Comparison of ENCODE assay signal across 32 cellular contexts in genomic region chr2:114745700-114746099, GRCh38.
"Had no signal": no experiment of that assay in that cellular context is flagged by ENCODE, and none has a peak within 500 bp of the region (broad histone marks: within the 10 kb centered on the region; RNA-seq: fewer than 3 reads in every experiment).

No MANE protein-coding gene starts in this region.

- H3K27ac Mint-ChIP-seq: activated CD4-positive, alpha-beta memory T cell treated with anti-CD3 and anti-CD28 coated beads, Interleukin-2, amount 10 ng/mL, durations not matched to agents 7 days and 5 days; activated CD4-positive, alpha-beta T cell treated with anti-CD3 and anti-CD28 coated beads, Interleukin-2, amount 10 ng/mL, durations not matched to agents 7 days and 5 days; activated naive CD4-positive, alpha-beta T cell treated with anti-CD3 and anti-CD28 coated beads, Interleukin-2, amount 10 ng/mL, durations not matched to agents 7 days and 5 days; activated naive CD4-positive, alpha-beta T cell treated with anti-CD3 and anti-CD28 coated beads, Interleukin-2, amount 50 U/mL, for 72 hours; activated naive CD8-positive, alpha-beta T cell treated with anti-CD3 and anti-CD28 coated beads, Interleukin-2, amount 10 ng/mL, durations not matched to agents 7 days and 5 days; activated T-cell treated with anti-CD3 and anti-CD28 coated beads, Interleukin-2, amount 50 U/mL, for 24 hours; activated T-cell treated with anti-CD3 and anti-CD28 coated beads, Interleukin-2, amount 50 U/mL, for 72 hours; dendritic cell treated with granulocyte-macrophage colony-stimulating factor and Interleukin-4, amounts not matched to agents 40 ng/mL and 50 ng/mL, for 4 days; effector memory CD8-positive, alpha-beta T cell; WTC11 had no signal

- H3K4me3 Mint-ChIP-seq: activated CD4-positive, alpha-beta memory T cell treated with anti-CD3 and anti-CD28 coated beads, Interleukin-2, amount 10 ng/mL, durations not matched to agents 7 days and 5 days; activated CD4-positive, alpha-beta T cell treated with anti-CD3 and anti-CD28 coated beads, Interleukin-2, amount 10 ng/mL, durations not matched to agents 7 days and 5 days; activated naive CD4-positive, alpha-beta T cell treated with anti-CD3 and anti-CD28 coated beads, Interleukin-2, amount 10 ng/mL, durations not matched to agents 7 days and 5 days; activated naive CD8-positive, alpha-beta T cell treated with anti-CD3 and anti-CD28 coated beads, Interleukin-2, amount 10 ng/mL, durations not matched to agents 7 days and 5 days; activated T-cell treated with anti-CD3 and anti-CD28 coated beads, Interleukin-2, amount 50 U/mL, for 24 hours; activated T-cell treated with anti-CD3 and anti-CD28 coated beads, Interleukin-2, amount 50 U/mL, for 72 hours; central memory CD8-positive, alpha-beta T cell; dendritic cell treated with granulocyte-macrophage colony-stimulating factor and Interleukin-4, amounts not matched to agents 40 ng/mL and 50 ng/mL, for 4 days; effector memory CD8-positive, alpha-beta T cell; WTC11 had no signal

- ATAC-seq: activated naive CD4-positive, alpha-beta T cell treated with anti-CD3 and anti-CD28 coated beads, Interleukin-2, amount 50 U/mL, for 72 hours; activated T-cell treated with anti-CD3 and anti-CD28 coated beads, Interleukin-2, amount 50 U/mL, for 72 hours; effector memory CD8-positive, alpha-beta T cell; foreskin keratinocyte; gastrocnemius medialis; heart left ventricle; WTC11 had no signal

- H3K27ac ChIP-seq: brain microvascular endothelial cell, coronary artery, dorsolateral prefrontal cortex, esophagus muscularis mucosa, foreskin keratinocyte, gastrocnemius medialis, heart left ventricle, VCaP had no signal

- H3K4me3 ChIP-seq: coronary artery, dorsolateral prefrontal cortex, esophagus muscularis mucosa, gastrocnemius medialis, heart left ventricle had no signal

- H3K9me3 ChIP-seq: esophagus muscularis mucosa, gastrocnemius medialis, heart left ventricle had no signal

- DNase-seq: activated CD4-positive, alpha-beta memory T cell treated with anti-CD3 and anti-CD28 coated beads, Interleukin-2, amount 10 ng/mL, durations not matched to agents 7 days and 5 days; activated CD4-positive, alpha-beta T cell treated with anti-CD3 and anti-CD28 coated beads for 1 hour; activated CD4-positive, alpha-beta T cell treated with anti-CD3 and anti-CD28 coated beads for 4 hours; activated CD4-positive, alpha-beta T cell treated with anti-CD3 and anti-CD28 coated beads, Interleukin-2, amount 10 ng/mL, durations not matched to agents 7 days and 5 days; activated CD4-positive, alpha-beta T cell treated with anti-CD3 and anti-CD28 coated beads, Interleukin-2, amount 50 U/mL, for 4 hours; activated CD8-positive, alpha-beta memory T cell treated with anti-CD3 and anti-CD28 coated beads, Interleukin-2, amount 50 U/mL, for 48 hours; activated gamma-delta T cell; activated naive CD4-positive, alpha-beta T cell; activated naive CD4-positive, alpha-beta T cell treated with anti-CD3 and anti-CD28 coated beads, Interleukin-2, amount 10 ng/mL, durations not matched to agents 7 days and 5 days; activated naive CD8-positive, alpha-beta T cell treated with anti-CD3 and anti-CD28 coated beads, Interleukin-2, amount 10 ng/mL, durations not matched to agents 7 days and 5 days; activated T-cell treated with anti-CD3 and anti-CD28 coated beads for 4 hours; activated T-cell treated with anti-CD3 and anti-CD28 coated beads, Interleukin-2, amount 50 U/mL, for 24 hours; activated T-cell treated with anti-CD3 and anti-CD28 coated beads, Interleukin-2, amount 50 U/mL, for 72 hours; brain microvascular endothelial cell; dorsolateral prefrontal cortex; effector CD4-positive, alpha-beta T cell; effector memory CD8-positive, alpha-beta T cell; erythroblast; foreskin keratinocyte; gastrocnemius medialis; glutamatergic neuron; heart left ventricle; T-helper 2 cell had no signal

- H3K9me3 Mint-ChIP-seq: activated CD4-positive, alpha-beta memory T cell treated with anti-CD3 and anti-CD28 coated beads, Interleukin-2, amount 10 ng/mL, durations not matched to agents 7 days and 5 days; activated CD4-positive, alpha-beta T cell treated with anti-CD3 and anti-CD28 coated beads, Interleukin-2, amount 10 ng/mL, durations not matched to agents 7 days and 5 days; activated naive CD4-positive, alpha-beta T cell treated with anti-CD3 and anti-CD28 coated beads, Interleukin-2, amount 10 ng/mL, durations not matched to agents 7 days and 5 days; activated naive CD8-positive, alpha-beta T cell treated with anti-CD3 and anti-CD28 coated beads, Interleukin-2, amount 10 ng/mL, durations not matched to agents 7 days and 5 days; dendritic cell treated with granulocyte-macrophage colony-stimulating factor and Interleukin-4, amounts not matched to agents 40 ng/mL and 50 ng/mL, for 4 days had no signal

- H3K36me3 Mint-ChIP-seq: activated naive CD4-positive, alpha-beta T cell treated with anti-CD3 and anti-CD28 coated beads, Interleukin-2, amount 10 ng/mL, durations not matched to agents 7 days and 5 days; activated naive CD4-positive, alpha-beta T cell treated with anti-CD3 and anti-CD28 coated beads, Interleukin-2, amount 50 U/mL, for 72 hours; activated naive CD8-positive, alpha-beta T cell treated with anti-CD3 and anti-CD28 coated beads, Interleukin-2, amount 10 ng/mL, durations not matched to agents 7 days and 5 days had no signal

- H3K4me1 ChIP-seq: esophagus muscularis mucosa, foreskin keratinocyte, gastrocnemius medialis, heart left ventricle had no signal

- FAIRE-seq: astrocyte, bronchial epithelial cell had no signal

- H3K36me3 ChIP-seq: brain microvascular endothelial cell, esophagus muscularis mucosa, gastrocnemius medialis, heart left ventricle had no signal

- H3K27me3 ChIP-seq: brain microvascular endothelial cell, dorsolateral prefrontal cortex, esophagus muscularis mucosa, foreskin keratinocyte, gastrocnemius medialis, heart left ventricle had no signal

- H3K27me3 Mint-ChIP-seq: activated CD4-positive, alpha-beta memory T cell treated with anti-CD3 and anti-CD28 coated beads, Interleukin-2, amount 10 ng/mL, durations not matched to agents 7 days and 5 days; activated CD4-positive, alpha-beta T cell treated with anti-CD3 and anti-CD28 coated beads, Interleukin-2, amount 10 ng/mL, durations not matched to agents 7 days and 5 days; activated naive CD4-positive, alpha-beta T cell treated with anti-CD3 and anti-CD28 coated beads, Interleukin-2, amount 10 ng/mL, durations not matched to agents 7 days and 5 days; activated T-cell treated with anti-CD3 and anti-CD28 coated beads, Interleukin-2, amount 50 U/mL, for 24 hours; central memory CD8-positive, alpha-beta T cell; dendritic cell treated with granulocyte-macrophage colony-stimulating factor and Interleukin-4, amounts not matched to agents 40 ng/mL and 50 ng/mL, for 4 days; effector memory CD8-positive, alpha-beta T cell had no signal

- H3K4me1 Mint-ChIP-seq: activated CD4-positive, alpha-beta memory T cell treated with anti-CD3 and anti-CD28 coated beads, Interleukin-2, amount 10 ng/mL, durations not matched to agents 7 days and 5 days; activated CD4-positive, alpha-beta T cell treated with anti-CD3 and anti-CD28 coated beads, Interleukin-2, amount 10 ng/mL, durations not matched to agents 7 days and 5 days; activated naive CD4-positive, alpha-beta T cell treated with anti-CD3 and anti-CD28 coated beads, Interleukin-2, amount 10 ng/mL, durations not matched to agents 7 days and 5 days; activated naive CD8-positive, alpha-beta T cell treated with anti-CD3 and anti-CD28 coated beads, Interleukin-2, amount 10 ng/mL, durations not matched to agents 7 days and 5 days; central memory CD8-positive, alpha-beta T cell had no signal
